Comparison of ENCODE assay signal across 15 cellular contexts in the genomic region with DNA sequence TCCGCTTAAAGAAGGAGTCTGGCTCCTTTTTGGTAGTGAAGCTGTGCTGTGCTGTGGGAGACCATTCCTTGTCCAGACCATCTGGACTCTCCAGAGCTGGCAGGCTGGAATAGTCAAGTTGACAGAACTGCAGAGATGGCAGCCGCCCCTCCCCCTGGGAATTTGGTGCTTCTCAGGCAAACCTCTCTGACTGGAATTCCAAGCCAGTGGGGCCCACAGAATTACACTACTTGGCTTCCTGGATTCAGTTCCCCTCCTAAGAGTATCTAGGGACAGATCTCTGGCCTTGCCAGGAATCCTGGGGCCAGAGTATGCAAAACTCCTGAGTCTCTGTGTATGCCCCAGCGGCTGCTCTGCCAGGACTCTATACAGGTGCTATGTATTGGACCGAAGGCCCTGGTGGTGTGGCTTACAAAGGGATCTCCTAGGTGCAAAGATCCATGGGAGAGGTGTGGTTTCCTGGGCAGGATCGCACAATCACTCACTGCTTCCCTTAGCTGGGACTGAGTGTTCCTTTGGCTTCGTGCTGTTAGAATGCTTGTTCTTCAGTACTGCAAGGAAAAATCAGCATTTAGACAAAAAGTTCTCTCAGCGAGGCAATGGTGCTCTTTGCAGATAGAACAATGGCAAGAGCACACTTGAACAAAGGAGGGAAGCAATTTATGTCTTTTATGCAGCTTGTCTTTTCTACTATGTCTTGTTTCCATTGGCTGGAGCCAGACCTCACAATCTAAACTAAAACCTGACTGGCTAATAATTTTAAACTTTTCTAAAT.
DNase-seq lines count a peak whose midpoint lies in the region; ATAC-seq, FAIRE-seq and TF ChIP-seq lines count a peak whose summit lies in the region.
"Had no signal": no experiment of that assay in that cellular context is flagged by ENCODE, and none has a peak within 500 bp of the region (broad histone marks: within the 10 kb centered on the region; RNA-seq: fewer than 3 reads in every experiment).

No MANE protein-coding gene starts in this region.

- TF ChIP-seq CTCF in bronchial epithelial cell (IDR thresholded peaks at IDR 0.05; ENCODE audit: insufficient read depth, low read length, severe bottlenecking) = no peak
- TF ChIP-seq CTCF in uterus (IDR thresholded peaks at IDR 0.05) = no peak

- H3K27me3 ChIP-seq in bronchial epithelial cell (ENCODE audit: control insufficient read depth, insufficient read depth, low read length) = no peaks in the 10 kb centered on the region
- H3K27me3 ChIP-seq in uterus = no peaks in the 10 kb centered on the region
- H3K27me3 ChIP-seq: dorsolateral prefrontal cortex had no signal

- H3K36me3 ChIP-seq in bronchial epithelial cell (ENCODE audit: control insufficient read depth, insufficient read depth, low read length) (no peaks in the 10 kb centered on the region), uterus (no peaks in the 10 kb centered on the region)

- H3K4me3 ChIP-seq in bronchial epithelial cell (ENCODE audit: low read depth, low read length) (no peak overlapping the region), uterus (no peak overlapping the region)

- no peaks in the 10 kb centered on the region for H3K9me3 Mint-ChIP-seq in stimulated activated naive CD8-positive, alpha-beta T cell treated with anti-CD3 and anti-CD28 coated beads, Interleukin-15, Interleukin-2, amounts not matched to agents 100 ng/mL and 50 ng/mL, for 24 hours
- H3K9me3 Mint-ChIP-seq: activated naive CD4-positive, alpha-beta T cell treated with anti-CD3 and anti-CD28 coated beads, Interleukin-2, amount 50 U/mL, for 24 hours had no signal

- H3K4me1 Mint-ChIP-seq in stimulated activated naive CD8-positive, alpha-beta T cell treated with anti-CD3 and anti-CD28 coated beads, Interleukin-15, Interleukin-2, amounts not matched to agents 100 ng/mL and 50 ng/mL, for 24 hours (ENCODE audit: low read depth) = peaks cover 8% of the 10 kb centered on the region

- no peaks in the 10 kb centered on the region for H3K27me3 Mint-ChIP-seq in stimulated activated naive CD8-positive, alpha-beta T cell treated with anti-CD3 and anti-CD28 coated beads, Interleukin-15, Interleukin-2, amounts not matched to agents 100 ng/mL and 50 ng/mL, for 24 hours
- H3K27me3 Mint-ChIP-seq: activated naive CD4-positive, alpha-beta T cell treated with anti-CD3 and anti-CD28 coated beads, Interleukin-2, amount 50 U/mL, for 24 hours had no signal

- H3K27ac ChIP-seq in uterus = peak overlapping the region; percentile 16 to 27
- H3K27ac ChIP-seq: parathyroid adenoma had no signal

- no peak for TF ChIP-seq POLR2A in uterus (IDR thresholded peaks at IDR 0.05)

- no peak for DNase-seq in stimulated activated naive CD8-positive, alpha-beta T cell treated with anti-CD3 and anti-CD28 coated beads, Interleukin-15, Interleukin-2, amounts not matched to agents 100 U/mL and 50 U/mL, for 24 hours
- peak; percentile 33 for DNase-seq in bronchial epithelial cell (ENCODE audit: low read depth)
- peak; percentile 53 for DNase-seq in islet precursor cell
- peak in 1 of 2 donors; percentile 34 for DNase-seq in uterus
- DNase-seq in activated CD4-positive, alpha-beta T cell treated with anti-CD3 and anti-CD28 coated beads, Interleukin-2, amount 50 U/mL, for 4 hours = no peak
- no peak for DNase-seq in iPS-NIHi11 (ENCODE audit: low spot score)
- DNase-seq in NCI-H345 (lab: John Stamatoyannopoulos, UW) = no peak
- DNase-seq: activated CD4-positive, alpha-beta T cell treated with anti-CD3 and anti-CD28 coated beads for 48 hours; GDM1; NCI-H2227 treated with DMSO at 0.1 percent for 48 hours had no signal

- no peak overlapping the region for H3K4me3 Mint-ChIP-seq in stimulated activated naive CD8-positive, alpha-beta T cell treated with anti-CD3 and anti-CD28 coated beads, Interleukin-15, Interleukin-2, amounts not matched to agents 100 ng/mL and 50 ng/mL, for 24 hours
- H3K4me3 Mint-ChIP-seq: activated naive CD4-positive, alpha-beta T cell treated with anti-CD3 and anti-CD28 coated beads, Interleukin-2, amount 50 U/mL, for 24 hours had no signal

- peaks cover 81% of the 10 kb centered on the region for H3K36me3 Mint-ChIP-seq in stimulated activated naive CD8-positive, alpha-beta T cell treated with anti-CD3 and anti-CD28 coated beads, Interleukin-15, Interleukin-2, amounts not matched to agents 100 ng/mL and 50 ng/mL, for 24 hours (ENCODE audit: low read depth)

- H3K27ac Mint-ChIP-seq in stimulated activated naive CD8-positive, alpha-beta T cell treated with anti-CD3 and anti-CD28 coated beads, Interleukin-15, Interleukin-2, amounts not matched to agents 100 ng/mL and 50 ng/mL, for 24 hours = peak overlapping the region; percentile 14
- H3K27ac Mint-ChIP-seq: activated naive CD4-positive, alpha-beta T cell treated with anti-CD3 and anti-CD28 coated beads, Interleukin-2, amount 50 U/mL, for 24 hours had no signal

- FAIRE-seq in bronchial epithelial cell (lab: Jason Lieb, UNC) = no peak

- H3K9me3 ChIP-seq in uterus = no peaks in the 10 kb centered on the region

- intact Hi-C loops in uterus (cut with DNase I; ENCODE audit: low total_unique reads) = no loop called here

- no peak for ATAC-seq in stimulated activated naive CD8-positive, alpha-beta T cell treated with anti-CD3 and anti-CD28 coated beads, Interleukin-15, Interleukin-2, amounts not matched to agents 100 U/mL and 50 U/mL, for 24 hours
- ATAC-seq: SK-N-SH treated with all-trans-retinoic acid at 6 μM for 48 hours had no signal

- H3K4me1 ChIP-seq in uterus = no peaks in the 10 kb centered on the region
- H3K4me1 ChIP-seq: parathyroid adenoma had no signal

Comparison
In these comparisons a context has a peak if more than half of its experiments do, and no peak if none do; other contexts are left out.
1. DNase-seq: peak in bronchial epithelial cell (single experiment) and islet precursor cell (single experiment); none in stimulated activated naive CD8-positive, alpha-beta T cell treated with anti-CD3 and anti-CD28 coated beads, Interleukin-15, Interleukin-2, amounts not matched to agents 100 U/mL and 50 U/mL, for 24 hours (single experiment), activated CD4-positive, alpha-beta T cell treated with anti-CD3 and anti-CD28 coated beads, Interleukin-2, amount 50 U/mL, for 4 hours (0 of 2), iPS-NIHi11 (single experiment) and NCI-H345 (single experiment).